Comparison of ENCODE assay signal across 1 cellular context in the genomic region with DNA sequence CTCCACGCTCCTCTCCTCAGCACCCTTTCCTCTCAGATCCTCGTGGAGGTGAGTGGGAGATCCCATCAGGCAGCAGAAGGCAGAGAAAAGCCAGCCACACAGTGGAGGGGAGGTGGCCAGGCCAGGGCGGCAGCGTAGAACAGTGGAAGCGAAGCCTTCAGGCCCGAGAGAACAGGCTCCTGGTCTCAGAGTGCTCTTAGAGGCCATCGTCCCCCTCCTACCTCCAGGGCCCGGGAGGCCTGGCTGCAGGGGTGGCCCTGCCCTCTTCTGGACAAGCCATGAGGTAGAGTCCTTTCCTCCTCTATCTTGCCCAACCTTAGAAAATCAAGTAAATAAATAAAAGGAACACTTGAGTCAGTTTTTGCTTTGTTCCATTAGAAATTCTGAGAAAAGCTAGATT.
TF ChIP-seq lines count a peak whose summit lies in the region.

No MANE protein-coding gene starts in this region.

TF ChIP-seq in H1, 55 proteins besides CTCF, POLR2A, EP300 and RAD21:
- TF ChIP-seq SIN3A (conservative IDR thresholded peaks at IDR 0.05 in 1 of 2, IDR thresholded peaks at IDR 0.05 in 1 of 2; ENCODE audit: low read depth in 1 of 2, low read length in 2 of 2) (no peak), EGR1 (IDR thresholded peaks at IDR 0.05; ENCODE audit: borderline replicate concordance, low read depth, low read length) (no peak), KDM5A (IDR thresholded peaks at IDR 0.05; ENCODE audit: low read length) (no peak), CHD2 (IDR thresholded peaks at IDR 0.05; ENCODE audit: low read length) (no peak), NANOG (IDR thresholded peaks at IDR 0.05; ENCODE audit: insufficient read depth, low read depth, low read length, poor library complexity, severe bottlenecking) (no peak), KDM4A (IDR thresholded peaks at IDR 0.05; ENCODE audit: low read depth, low read length, severe bottlenecking) (no peak), CBX8 (IDR thresholded peaks at IDR 0.05; ENCODE audit: borderline replicate concordance, low read depth, low read length) (no peak), RBBP5 (IDR thresholded peaks at IDR 0.05; ENCODE audit: borderline replicate concordance, low read depth, low read length) (no peak), PHF8 (conservative IDR thresholded peaks at IDR 0.05; ENCODE audit: low read depth, low read length) (no peak), CHD7 (IDR thresholded peaks at IDR 0.05; ENCODE audit: insufficient replicate concordance, low read length) (no peak), RNF2 (IDR thresholded peaks at IDR 0.05; ENCODE audit: borderline replicate concordance, low read depth, low read length, missing control alignments, poor library complexity, severe bottlenecking) (no peak), HDAC6 (IDR thresholded peaks at IDR 0.05; ENCODE audit: low read depth, low read length) (no peak), EZH2 (IDR thresholded peaks at IDR 0.05; ENCODE audit: low read depth, low read length, severe bottlenecking) (no peak), SAP30 (IDR thresholded peaks at IDR 0.05; ENCODE audit: insufficient read depth, insufficient replicate concordance, low read length) (no peak), SP1 (IDR thresholded peaks at IDR 0.05; ENCODE audit: low read depth, low read length) (no peak), SUZ12 (IDR thresholded peaks at IDR 0.05; ENCODE audit: low read length) (no peak)
